ENCODE assay signal across 1 cellular context in genomic region chr7:3028071-3028766, GRCh38.
TF ChIP-seq lines count a peak whose summit lies in the region.

No MANE protein-coding gene starts in this region.

TF ChIP-seq in K562, 482 proteins besides CTCF, POLR2A, EP300 and RAD21 (continued from another document):
- TF ChIP-seq CUX1 (CRISPR knock-in tag; IDR thresholded peaks at IDR 0.05) (no peak), SMARCA4 (IDR thresholded peaks at IDR 0.05) (no peak), THRB (CRISPR knock-in tag; conservative IDR thresholded peaks at IDR 0.05) (no peak), ZNF12 (CRISPR knock-in tag; IDR thresholded peaks at IDR 0.05) (no peak), DMBX1 (CRISPR knock-in tag; IDR thresholded peaks at IDR 0.05; ENCODE audit: borderline replicate concordance) (no peak), HLTF (IDR thresholded peaks at IDR 0.05) (no peak), ILF3 (IDR thresholded peaks at IDR 0.05; ENCODE audit: borderline replicate concordance) (no peak), KDM1A (IDR thresholded peaks at IDR 0.05) (0 out of 4 replicates have a peak, but pooled peaks of 1 of the 2 experiments have one; percentile 29), HDAC2 (IDR thresholded peaks at IDR 0.05) (no peak), PHF21A (IDR thresholded peaks at IDR 0.05; ENCODE audit: borderline replicate concordance, low read depth) (0 out of 2 replicates have a peak, but pooled peaks have one; percentile 14), AFF1 (IDR thresholded peaks at IDR 0.05; ENCODE audit: low read depth in 1 of 2, partially characterized antibody in 2 of 2) (no peak), ZNF224 (CRISPR knock-in tag; IDR thresholded peaks at IDR 0.05) (no peak), GATAD2B (IDR thresholded peaks at IDR 0.05; ENCODE audit: borderline replicate concordance) (no peak), NONO (IDR thresholded peaks at IDR 0.05; ENCODE audit: low read depth in 2 of 2, low read length in 1 of 2) (no peak)
